ENCODE assay signal across 19 cellular contexts in genomic region chr12:131458931-131459575, GRCh38.
"Had no signal": no experiment of that assay in that cellular context is flagged by ENCODE, and none has a peak within 500 bp of the region (broad histone marks: within the 10 kb centered on the region; RNA-seq: fewer than 3 reads in every experiment).

No MANE protein-coding gene starts in this region.

- H3K4me1 Mint-ChIP-seq: activated CD4-positive, alpha-beta memory T cell treated with anti-CD3 and anti-CD28 coated beads, Interleukin-2, amount 10 ng/mL, durations not matched to agents 7 days and 5 days; activated CD4-positive, alpha-beta T cell treated with anti-CD3 and anti-CD28 coated beads, Interleukin-2, amount 10 ng/mL, durations not matched to agents 24 days and 14 days; activated naive CD8-positive, alpha-beta T cell treated with anti-CD3 and anti-CD28 coated beads, Interleukin-2, amount 50 U/mL, for 24 hours had no signal

- H3K27ac Mint-ChIP-seq: activated CD4-positive, alpha-beta memory T cell treated with anti-CD3 and anti-CD28 coated beads, Interleukin-2, amount 10 ng/mL, durations not matched to agents 7 days and 5 days; activated CD4-positive, alpha-beta T cell treated with anti-CD3 and anti-CD28 coated beads, Interleukin-2, amount 10 ng/mL, durations not matched to agents 24 days and 14 days; activated naive CD8-positive, alpha-beta T cell treated with anti-CD3 and anti-CD28 coated beads, Interleukin-2, amount 50 U/mL, for 24 hours; activated T-helper 1 cell treated with anti-CD3 and anti-CD28 coated beads, Interleukin-12 subunit alpha, Interleukin-12 subunit beta, Interleukin-2, Interleukin-4 antibody, amounts not matched to agents 30 ng/mL and 10 ng/mL and 1 ng/mL, durations not matched to agents 14 hours and 24 hours and 36 hours; dendritic cell treated with granulocyte-macrophage colony-stimulating factor and Interleukin-4, amounts not matched to agents 40 ng/mL and 50 ng/mL, for 4 days; progenitor cell of endocrine pancreas had no signal

- H3K4me1 ChIP-seq: body of pancreas, lower lobe of right lung, tibial artery had no signal

- DNase-seq: activated CD4-positive, alpha-beta memory T cell treated with anti-CD3 and anti-CD28 coated beads, Interleukin-2, amount 10 ng/mL, durations not matched to agents 7 days and 5 days; activated CD4-positive, alpha-beta T cell treated with anti-CD3 and anti-CD28 coated beads, Interleukin-2, amount 10 ng/mL, durations not matched to agents 24 days and 14 days; activated gamma-delta T cell; activated naive CD4-positive, alpha-beta T cell treated with anti-CD3 and anti-CD28 coated beads, Interleukin-2, amount 50 U/mL, for 16 hours; activated naive CD8-positive, alpha-beta T cell treated with anti-CD3 and anti-CD28 coated beads, Interleukin-2, amount 50 U/mL, for 24 hours; body of pancreas; effector CD8-positive, alpha-beta T cell; foreskin melanocyte; lower lobe of right lung; mesendoderm; naive thymus-derived CD4-positive, alpha-beta T cell; stimulated activated CD4-positive, alpha-beta T cell treated with anti-CD3 and anti-CD28 coated beads, Interleukin-4, amount 100 ng/mL, for 1 hour; stimulated activated naive CD4-positive, alpha-beta T cell treated with Interleukin-2 at 50 U/mL for 16 hours; tibial artery had no signal

- H3K4me3 Mint-ChIP-seq: activated CD4-positive, alpha-beta memory T cell treated with anti-CD3 and anti-CD28 coated beads, Interleukin-2, amount 10 ng/mL, durations not matched to agents 7 days and 5 days; activated CD4-positive, alpha-beta T cell treated with anti-CD3 and anti-CD28 coated beads, Interleukin-2, amount 10 ng/mL, durations not matched to agents 24 days and 14 days; activated naive CD8-positive, alpha-beta T cell treated with anti-CD3 and anti-CD28 coated beads, Interleukin-2, amount 50 U/mL, for 24 hours; activated T-helper 1 cell treated with anti-CD3 and anti-CD28 coated beads, Interleukin-12 subunit alpha, Interleukin-12 subunit beta, Interleukin-2, Interleukin-4 antibody, amounts not matched to agents 30 ng/mL and 10 ng/mL and 1 ng/mL, durations not matched to agents 14 hours and 24 hours and 36 hours; dendritic cell treated with granulocyte-macrophage colony-stimulating factor and Interleukin-4, amounts not matched to agents 40 ng/mL and 50 ng/mL, for 4 days; naive thymus-derived CD4-positive, alpha-beta T cell; neural crest cell had no signal

- FAIRE-seq: urothelium cell line had no signal

- H3K27ac ChIP-seq: body of pancreas, lower lobe of right lung, tibial artery had no signal

- ATAC-seq: activated naive CD8-positive, alpha-beta T cell treated with anti-CD3 and anti-CD28 coated beads, Interleukin-2, amount 50 U/mL, for 24 hours; body of pancreas; lower lobe of right lung; naive thymus-derived CD4-positive, alpha-beta T cell had no signal

- H3K4me3 ChIP-seq: body of pancreas, lower lobe of right lung, tibial artery had no signal

- H3K27me3 Mint-ChIP-seq: activated CD4-positive, alpha-beta T cell treated with anti-CD3 and anti-CD28 coated beads, Interleukin-2, amount 10 ng/mL, durations not matched to agents 24 days and 14 days had no signal

- H3K9me3 Mint-ChIP-seq: activated CD4-positive, alpha-beta memory T cell treated with anti-CD3 and anti-CD28 coated beads, Interleukin-2, amount 10 ng/mL, durations not matched to agents 7 days and 5 days; activated CD4-positive, alpha-beta T cell treated with anti-CD3 and anti-CD28 coated beads, Interleukin-2, amount 10 ng/mL, durations not matched to agents 24 days and 14 days; activated naive CD8-positive, alpha-beta T cell treated with anti-CD3 and anti-CD28 coated beads, Interleukin-2, amount 50 U/mL, for 24 hours; activated T-helper 1 cell treated with anti-CD3 and anti-CD28 coated beads, Interleukin-12 subunit alpha, Interleukin-12 subunit beta, Interleukin-2, Interleukin-4 antibody, amounts not matched to agents 30 ng/mL and 10 ng/mL and 1 ng/mL, durations not matched to agents 14 hours and 24 hours and 36 hours; dendritic cell treated with granulocyte-macrophage colony-stimulating factor and Interleukin-4, amounts not matched to agents 40 ng/mL and 50 ng/mL, for 4 days; neural crest cell had no signal

- H3K36me3 ChIP-seq: lower lobe of right lung, tibial artery had no signal

- H3K9me3 ChIP-seq: body of pancreas, lower lobe of right lung, tibial artery had no signal

- H3K27me3 ChIP-seq: body of pancreas had no signal
